ENCODE assay signal across 8 cellular contexts in the genomic region with DNA sequence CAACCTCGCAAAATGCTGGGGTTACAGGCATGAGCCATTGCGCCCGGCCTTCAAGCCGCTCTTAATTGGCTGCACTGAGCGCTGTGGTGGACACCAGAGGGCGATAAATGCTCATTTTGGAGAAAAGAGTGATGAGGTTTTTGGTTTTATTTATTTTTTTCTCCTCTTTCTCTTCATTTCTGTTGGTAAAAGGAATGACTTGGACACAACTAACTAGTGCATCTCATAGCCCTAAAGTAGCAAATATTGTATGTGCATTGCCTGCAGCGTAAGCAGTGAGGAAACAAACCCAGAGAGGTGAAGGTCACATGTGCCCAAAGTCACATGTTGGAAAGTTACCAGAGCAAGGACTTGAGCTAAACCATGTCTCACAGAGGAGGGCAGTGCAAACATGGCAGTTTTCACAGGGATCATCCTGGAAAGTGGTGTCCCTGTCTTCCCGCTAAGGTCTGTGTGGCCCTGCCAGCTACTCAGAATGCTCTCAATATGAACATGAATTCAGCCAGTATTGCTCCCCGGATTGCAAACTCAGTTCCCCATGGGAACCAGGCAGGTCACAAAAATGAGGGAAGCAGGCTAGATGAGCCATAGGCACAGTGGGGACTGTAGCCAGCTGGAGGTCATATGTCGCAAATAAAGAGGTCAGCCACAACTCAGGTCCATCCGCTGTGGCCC. TPM values are rescaled to one million over a fixed set of nuclear protein-coding genes. Genes with fewer than 3 reads are reported as not detected.
DNase-seq lines count a peak whose midpoint lies in the region; ATAC-seq, FAIRE-seq and TF ChIP-seq lines count a peak whose summit lies in the region.

No MANE protein-coding gene starts in this region.

- ATAC-seq in lower lobe of right lung (peak; percentile 79 to 88), GM19023 (IDR thresholded peaks at IDR 0.05; ENCODE audit: unreplicated experiment) (no peak)

- H3K27ac Mint-ChIP-seq in CD14-positive monocyte, result peak overlapping the region; percentile 13 to 81 (median 55)

- no peaks in the 10 kb centered on the region for H3K36me3 ChIP-seq in MM.1S (replicated peaks; ENCODE audit: insufficient read depth, low read length)
- H3K36me3 ChIP-seq in lower lobe of right lung, result no peaks in the 10 kb centered on the region

- peaks cover 36% of the 10 kb centered on the region for H3K4me1 Mint-ChIP-seq in CD14-positive monocyte

- H3K9me3 Mint-ChIP-seq in CD14-positive monocyte, result peaks cover 0 to 4% (median 0%) of the 10 kb centered on the region in 7 donors

- H3K36me3 Mint-ChIP-seq in CD14-positive monocyte, result no peaks in the 10 kb centered on the region

- intact Hi-C loops in CD14-positive monocyte (cut with micrococcal nuclease), result loop anchor here (1.0 to 10.0 kb wide), 4 partner anchors 35 to 218 kb away; no protein-coding TSS in a partner anchor
- intact Hi-C loops in lower lobe of right lung (cut with DNase I), result no loop called here

- peak overlapping the region; percentile 65 for H2AFZ ChIP-seq in MM.1S (ENCODE audit: low read length)

- H3K4me3 Mint-ChIP-seq in CD14-positive monocyte, result peak overlapping the region in 1 of 2 donors; percentile 59

- peaks cover 0 to 7% (median 0%) of the 10 kb centered on the region in 3 donors for H3K27me3 Mint-ChIP-seq in CD14-positive monocyte (ENCODE audit: low read depth in 3 of 3)

- no peak overlapping the region for H3K27ac ChIP-seq in MM.1S (ENCODE audit: low read length)
- H3K27ac ChIP-seq in lower lobe of right lung, result no peak overlapping the region

- peak; percentile 91 for FAIRE-seq in GM19239 (lab: Jason Lieb, UNC)

- no peaks in the 10 kb centered on the region for H3K9me2 ChIP-seq in MM.1S (replicated peaks; ENCODE audit: insufficient read depth, low read length)

- H3F3A ChIP-seq in MM.1S (ENCODE audit: insufficient read depth, low read length), result 0 out of 2 replicates have a peak, but pooled peaks cover 12% of the 10 kb centered on the region

- no peaks in the 10 kb centered on the region for H4K20me1 ChIP-seq in MM.1S (ENCODE audit: insufficient read depth, low read length)

- H3K4me1 ChIP-seq in MM.1S (ENCODE audit: low read length), result peaks cover 23% of the 10 kb centered on the region
- H3K4me1 ChIP-seq in lower lobe of right lung, result peaks cover 13% of the 10 kb centered on the region

- DNase-seq in CD14-positive monocyte (ENCODE audit: low spot score) (no peak), GM19239 (ENCODE audit: insufficient read length, low spot score) (no peak), MM.1S (peak; percentile 68), cerebellar cortex (ENCODE audit: low spot score) (peak; percentile 82), lower lobe of right lung (peak; percentile 76)
- DNase-seq in activated CD4-positive, CD25-positive, alpha-beta regulatory T cell (lab: John Stamatoyannopoulos, UW), result peak; percentile 26 to 55 (median 48)
- DNase-seq in stimulated activated CD8-positive, alpha-beta memory T cell treated with anti-CD3 and anti-CD28 coated beads, Interleukin-7, amount 100 ng/mL, for 4 hours (ENCODE audit: low read depth in 2 of 2), result peak; percentile 33 to 47

- no peaks in the 10 kb centered on the region for H3K9me3 ChIP-seq in MM.1S (replicated peaks; ENCODE audit: insufficient read depth, low read length)
- H3K9me3 ChIP-seq in lower lobe of right lung, result peaks cover 5% of the 10 kb centered on the region

- H3K79me2 ChIP-seq in MM.1S (ENCODE audit: low read length), result no peaks in the 10 kb centered on the region

- H3K27me3 ChIP-seq in MM.1S (replicated peaks; ENCODE audit: insufficient read depth, low read length) (no peaks in the 10 kb centered on the region), lower lobe of right lung (ENCODE audit: low read depth) (no peaks in the 10 kb centered on the region)

- H3K9ac ChIP-seq in MM.1S (ENCODE audit: low read length), result no peak overlapping the region

- TF ChIP-seq CTCF in CD14-positive monocyte (IDR thresholded peaks at IDR 0.05) (peak; percentile 89), MM.1S (IDR thresholded peaks at IDR 0.05; ENCODE audit: low read length) (peak; percentile 73), lower lobe of right lung (IDR thresholded peaks at IDR 0.05) (peak; percentile 81)

- peak overlapping the region; percentile 41; the same call in 1 of the 2 replicates for H3K4me2 ChIP-seq in MM.1S (ENCODE audit: low read depth, low read length)

- H3K4me3 ChIP-seq in MM.1S (ENCODE audit: low read length) (no peak overlapping the region; the same call in 1 of the 2 replicates), lower lobe of right lung (no peak overlapping the region)

RNA-seq across cellular contexts. Expression of a gene that starts 8.6 kb away (rescaled TPM):
- polyA plus RNA-seq in CD14-positive monocyte, result 10 to 100 TPM; 43.0 to 89.0 TPM
- total RNA-seq in lower lobe of right lung, result 129 TPM

Comparison
In these comparisons a context has a peak if more than half of its experiments do, and no peak if none do; other contexts are left out.
1. DNase-seq: peak in MM.1S (single experiment), activated CD4-positive, CD25-positive, alpha-beta regulatory T cell (4 of 4), cerebellar cortex (single experiment), lower lobe of right lung (single experiment) and stimulated activated CD8-positive, alpha-beta memory T cell treated with anti-CD3 and anti-CD28 coated beads, Interleukin-7, amount 100 ng/mL, for 4 hours (2 of 2); none in CD14-positive monocyte (single experiment) and GM19239 (single experiment).
2. Peak in every context shown above with its lines, with median percentiles within 50 percentile points of each other: CTCF ChIP-seq.